In genomic region chr16:46830902-46831647, GRCh38 we compare ENCODE assay signal across 8 cellular contexts. TPM values are rescaled to one million over a fixed set of nuclear protein-coding genes. Genes with fewer than 3 reads are reported as not detected.
DNase-seq lines count a peak whose midpoint lies in the region; ATAC-seq and TF ChIP-seq lines count a peak whose summit lies in the region.

Gene C16orf87 (minus strand): TSS chr16:46831180. CDS start chr16:46831149, 31 bp downstream.

- H3K4me2 ChIP-seq in PC-3 (ENCODE audit: low read length): peak within 1 kb of the TSS; percentile 89

- no peaks in the 10 kb centered on the region for H4K20me1 ChIP-seq in PC-3 (ENCODE audit: low read length)

- H2AFZ ChIP-seq in PC-3 (ENCODE audit: low read length): peak within 1 kb of the TSS; percentile 78

- peaks cover 11% of the 10 kb centered on the region; the same call in 1 of the 2 replicates for H3K4me1 ChIP-seq in PC-3 (ENCODE audit: insufficient read depth, low read length)
- H3K4me1 ChIP-seq in muscle layer of colon (ENCODE audit: insufficient read depth, low read length): peaks cover 9% of the 10 kb centered on the region

- no peaks in the 10 kb centered on the region for H3K9me2 ChIP-seq in PC-3 (replicated peaks; ENCODE audit: low read length)

- no TSS peak for BruUV-seq in PC-3 (replicated peaks; lab: Mats Ljungman, UMichigan)

- no peak for TF ChIP-seq CTCF in PC-3 (conservative IDR thresholded peaks at IDR 0.05; ENCODE audit: low read depth, low read length)

- POLR2A ChIA-PET in PC-3 (lab: Charles Lee; ENCODE audit: unreplicated experiment): no interaction called here

- H3K9me3 ChIP-seq in PC-3 (ENCODE audit: low read length) (no peaks in the 10 kb centered on the region), muscle layer of colon (ENCODE audit: low read length) (no peaks in the 10 kb centered on the region)

- peak; percentile 50 for TF ChIP-seq POLR2A in erythroblast (IDR thresholded peaks at IDR 0.05; ENCODE audit: low read length)

- no peak for TF ChIP-seq RAD21 in Ishikawa (IDR thresholded peaks at IDR 0.05; ENCODE audit: low read depth)

- H3K27me3 ChIP-seq in PC-3 (ENCODE audit: low read length) (no peaks in the 10 kb centered on the region), muscle layer of colon (ENCODE audit: control insufficient read depth in 1 of 2, insufficient read depth in 2 of 2, low read length in 2 of 2) (no peaks in the 10 kb centered on the region)

- peak within 1 kb of the TSS; percentile 95 for H3K4me3 ChIP-seq in PC-3 (ENCODE audit: low read length)
- H3K4me3 ChIP-seq in muscle layer of colon (ENCODE audit: low read depth in 1 of 2, low read length in 2 of 2): peak within 1 kb of the TSS; percentile 73 to 99

- H3F3A ChIP-seq in PC-3 (ENCODE audit: low read length, unreplicated experiment): no peaks in the 10 kb centered on the region

- H3K9ac ChIP-seq in PC-3 (ENCODE audit: low read length): peak within 1 kb of the TSS; percentile 84
- H3K9ac ChIP-seq in muscle layer of colon (ENCODE audit: low read length): peak within 1 kb of the TSS; percentile 70

- CTCF ChIA-PET in PC-3 (lab: Charles Lee): interaction anchor here (0.6 to 0.7 kb wide), 2 partner anchors 43 to 188 kb away, joined by 3 to 4 read pairs; no protein-coding TSS in a partner anchor

- no peak within 1 kb of the TSS for H3K27ac ChIP-seq in PC-3 (ENCODE audit: low read length)
- H3K27ac ChIP-seq in muscle layer of colon (ENCODE audit: low read depth, low read length): peak within 1 kb of the TSS; percentile 92

- H3K79me2 ChIP-seq in PC-3 (ENCODE audit: low read length): peaks cover 42% of the 10 kb centered on the region

- H3K36me3 ChIP-seq in PC-3 (ENCODE audit: low read depth, low read length): no peaks in the 10 kb centered on the region
- H3K36me3 ChIP-seq in muscle layer of colon (ENCODE audit: insufficient read depth, low read length): no peaks in the 10 kb centered on the region

- peak; percentile 96 for ATAC-seq in GM21576 (IDR thresholded peaks at IDR 0.05; ENCODE audit: unreplicated experiment)
- peak; percentile 95 for ATAC-seq in PC-3

- intact Hi-C loops in PC-3 (cut with micrococcal nuclease): no loop called here

- DNase-seq in DMS153 (lab: John Stamatoyannopoulos, UW): peak; percentile 71
- peak; percentile 86 for DNase-seq in PC-3
- DNase-seq in activated T-cell treated with anti-CD3 and anti-CD28 coated beads for 48 hours (ENCODE audit: low read depth): peak; percentile 89
- DNase-seq in erythroblast (lab: John Stamatoyannopoulos, UW): peak; percentile 96 to 98
- DNase-seq in stimulated activated CD8-positive, alpha-beta memory T cell treated with anti-CD3 and anti-CD28 coated beads, Interleukin-7, amount 100 ng/mL, for 24 hours (ENCODE audit: low read depth): peak; percentile 68

- no peak for TF ChIP-seq EP300 in Ishikawa (IDR thresholded peaks at IDR 0.05; ENCODE audit: borderline replicate concordance)

TF ChIP-seq in Ishikawa, 13 proteins besides CTCF, POLR2A, EP300 and RAD21:
- peak; percentile 52 for TF ChIP-seq NFIC (IDR thresholded peaks at IDR 0.05)
- TF ChIP-seq ZBTB7A (IDR thresholded peaks at IDR 0.05; ENCODE audit: low read depth): peak; percentile 15; the same call in 1 of the 2 replicates
- no peak for TF ChIP-seq CREB1 (IDR thresholded peaks at IDR 0.05; ENCODE audit: low read depth)
- no peak for TF ChIP-seq EGR1 (IDR thresholded peaks at IDR 0.05)
- no peak for TF ChIP-seq REST (IDR thresholded peaks at IDR 0.05; ENCODE audit: low read depth)
- no peak for TF ChIP-seq FOXM1 (IDR thresholded peaks at IDR 0.05; ENCODE audit: borderline replicate concordance, low read depth)
- TF ChIP-seq YY1 (IDR thresholded peaks at IDR 0.05; ENCODE audit: low read depth): peak; percentile 77
- TF ChIP-seq MAX (IDR thresholded peaks at IDR 0.05): peak; percentile 72; the same call in 1 of the 2 replicates
- TF ChIP-seq TAF1 (IDR thresholded peaks at IDR 0.05; ENCODE audit: low read depth): peak; percentile 26; the same call in 1 of the 2 replicates

RNA-seq across cellular contexts. Expression of gene C16orf87, which starts in this region (rescaled TPM):
- 4.0 and 5.1 TPM in 2 replicates for total RNA-seq in PC-3 (2014; rRNA removed)
